10 cellular contexts compared by ENCODE assay signal in genomic region chr9:5764130-5764868, GRCh38.
DNase-seq lines count a peak whose midpoint lies in the region; ATAC-seq lines count a peak whose summit lies in the region.
"Had no signal": no experiment of that assay in that cellular context is flagged by ENCODE, and none has a peak within 500 bp of the region (broad histone marks: within the 10 kb centered on the region; RNA-seq: fewer than 3 reads in every experiment).

No MANE protein-coding gene starts in this region.

- H3K9me3 Mint-ChIP-seq in activated naive CD4-positive, alpha-beta T cell treated with anti-CD3 and anti-CD28 coated beads, Interleukin-2, amount 10 ng/mL, durations not matched to agents 7 days and 5 days, result no peaks in the 10 kb centered on the region
- no peaks in the 10 kb centered on the region for H3K9me3 Mint-ChIP-seq in stimulated activated naive CD8-positive, alpha-beta T cell treated with anti-CD3 and anti-CD28 coated beads, Interleukin-15, amount 100 ng/mL, for 72 hours

- CTCF ChIA-PET in activated naive CD4-positive, alpha-beta T cell treated with anti-CD3 and anti-CD28 coated beads, Interleukin-2, amount 10 ng/mL, durations not matched to agents 7 days and 5 days (lab: Charles Lee), result interaction anchor here (1.0 to 1.5 kb wide), 4 partner anchors 9 to 260 kb away, joined by 4 to 13 read pairs (median 5); partner anchors contain the start of gene ERMP1

- DNase-seq in activated naive CD4-positive, alpha-beta T cell treated with anti-CD3 and anti-CD28 coated beads, Interleukin-2, amount 10 ng/mL, durations not matched to agents 7 days and 5 days, result peak; percentile 36
- no peak for DNase-seq in activated naive CD4-positive, alpha-beta T cell (lab: John Stamatoyannopoulos, UW)
- DNase-seq in stimulated activated naive CD8-positive, alpha-beta T cell treated with anti-CD3 and anti-CD28 coated beads, Interleukin-15, amount 100 ng/mL, for 72 hours, result peak in 1 of 2 donors; percentile 27
- DNase-seq in NCI-H187 treated with DMSO at 0.1 percent for 48 hours (lab: John Stamatoyannopoulos, UW) (no peak), NCI-H226 (no peak), KBM-7 (no peak)
- DNase-seq: left colon, substantia nigra had no signal

- in situ Hi-C loops in KBM-7 (cut with MboI; ENCODE audit: low pct_unique_long_range_greater_than_20kb, low sequenced_read_pairs), result no loop called here

- H3K27me3 Mint-ChIP-seq in activated naive CD4-positive, alpha-beta T cell treated with anti-CD3 and anti-CD28 coated beads, Interleukin-2, amount 10 ng/mL, durations not matched to agents 7 days and 5 days, result no peaks in the 10 kb centered on the region
- no peaks in the 10 kb centered on the region for H3K27me3 Mint-ChIP-seq in stimulated activated naive CD8-positive, alpha-beta T cell treated with anti-CD3 and anti-CD28 coated beads, Interleukin-15, amount 100 ng/mL, for 72 hours

- peaks cover 66% of the 10 kb centered on the region for H3K36me3 Mint-ChIP-seq in activated naive CD4-positive, alpha-beta T cell treated with anti-CD3 and anti-CD28 coated beads, Interleukin-2, amount 10 ng/mL, durations not matched to agents 7 days and 5 days

- peaks cover 53% of the 10 kb centered on the region for H3K4me1 Mint-ChIP-seq in activated naive CD4-positive, alpha-beta T cell treated with anti-CD3 and anti-CD28 coated beads, Interleukin-2, amount 10 ng/mL, durations not matched to agents 7 days and 5 days
- H3K4me1 Mint-ChIP-seq in stimulated activated naive CD8-positive, alpha-beta T cell treated with anti-CD3 and anti-CD28 coated beads, Interleukin-15, amount 100 ng/mL, for 72 hours, result peaks cover 56% of the 10 kb centered on the region

- ATAC-seq in GM21825 (IDR thresholded peaks at IDR 0.05; ENCODE audit: unreplicated experiment), result peak; percentile 90
- ATAC-seq in HG03520 (IDR thresholded peaks at IDR 0.05; ENCODE audit: unreplicated experiment), result peak; percentile 72
- peak; percentile 90 for ATAC-seq in stimulated activated naive CD8-positive, alpha-beta T cell treated with anti-CD3 and anti-CD28 coated beads, Interleukin-15, amount 100 ng/mL, for 72 hours
- ATAC-seq: left colon had no signal

- no peak overlapping the region for H3K4me3 Mint-ChIP-seq in activated naive CD4-positive, alpha-beta T cell treated with anti-CD3 and anti-CD28 coated beads, Interleukin-2, amount 10 ng/mL, durations not matched to agents 7 days and 5 days
- H3K4me3 Mint-ChIP-seq in stimulated activated naive CD8-positive, alpha-beta T cell treated with anti-CD3 and anti-CD28 coated beads, Interleukin-15, amount 100 ng/mL, for 72 hours, result peak overlapping the region in 1 of 2 donors; percentile 47

- H3K27ac Mint-ChIP-seq in activated naive CD4-positive, alpha-beta T cell treated with anti-CD3 and anti-CD28 coated beads, Interleukin-2, amount 10 ng/mL, durations not matched to agents 7 days and 5 days, result peak overlapping the region; percentile 75
- H3K27ac Mint-ChIP-seq in stimulated activated naive CD8-positive, alpha-beta T cell treated with anti-CD3 and anti-CD28 coated beads, Interleukin-15, amount 100 ng/mL, for 72 hours, result peak overlapping the region; percentile 27 to 63
